In the genomic region with DNA sequence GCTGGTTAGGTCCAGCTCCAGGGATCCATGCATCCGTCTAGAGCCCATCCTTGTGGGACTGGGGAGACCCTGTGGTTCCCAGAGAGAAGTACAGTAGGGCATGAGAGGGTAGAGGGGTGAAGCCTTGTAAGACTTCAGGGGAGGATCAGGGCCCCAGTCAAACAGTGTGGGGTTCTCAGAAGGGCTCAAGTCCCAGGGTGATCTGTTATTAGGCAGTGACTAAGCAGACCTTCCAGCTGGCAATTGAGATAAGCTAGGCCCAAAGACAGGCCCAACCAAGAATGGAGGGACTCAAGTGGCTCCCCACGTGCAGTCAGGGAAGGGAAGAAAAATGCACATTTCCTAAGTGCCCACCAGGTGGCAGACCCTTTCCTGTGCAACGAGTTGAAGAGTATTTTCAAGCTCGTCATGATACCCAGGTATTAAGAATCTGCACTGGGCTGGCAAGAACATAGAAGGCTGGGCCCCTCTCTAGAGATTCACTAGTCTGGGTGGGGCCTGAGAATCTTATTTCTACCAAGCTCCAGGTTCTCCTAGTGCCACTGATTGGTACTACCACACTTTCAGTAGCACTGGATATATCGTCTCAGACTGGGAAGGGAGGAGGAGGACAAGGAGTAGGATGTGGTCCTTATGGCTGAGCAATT, we compare ENCODE assay signal across 1 cellular context.
TF ChIP-seq lines count a peak whose summit lies in the region.

No MANE protein-coding gene starts in this region.

TF ChIP-seq in K562, 482 proteins besides CTCF, POLR2A, EP300 and RAD21 (continued from another document and continues in another):
- TF ChIP-seq, protein P1, sequence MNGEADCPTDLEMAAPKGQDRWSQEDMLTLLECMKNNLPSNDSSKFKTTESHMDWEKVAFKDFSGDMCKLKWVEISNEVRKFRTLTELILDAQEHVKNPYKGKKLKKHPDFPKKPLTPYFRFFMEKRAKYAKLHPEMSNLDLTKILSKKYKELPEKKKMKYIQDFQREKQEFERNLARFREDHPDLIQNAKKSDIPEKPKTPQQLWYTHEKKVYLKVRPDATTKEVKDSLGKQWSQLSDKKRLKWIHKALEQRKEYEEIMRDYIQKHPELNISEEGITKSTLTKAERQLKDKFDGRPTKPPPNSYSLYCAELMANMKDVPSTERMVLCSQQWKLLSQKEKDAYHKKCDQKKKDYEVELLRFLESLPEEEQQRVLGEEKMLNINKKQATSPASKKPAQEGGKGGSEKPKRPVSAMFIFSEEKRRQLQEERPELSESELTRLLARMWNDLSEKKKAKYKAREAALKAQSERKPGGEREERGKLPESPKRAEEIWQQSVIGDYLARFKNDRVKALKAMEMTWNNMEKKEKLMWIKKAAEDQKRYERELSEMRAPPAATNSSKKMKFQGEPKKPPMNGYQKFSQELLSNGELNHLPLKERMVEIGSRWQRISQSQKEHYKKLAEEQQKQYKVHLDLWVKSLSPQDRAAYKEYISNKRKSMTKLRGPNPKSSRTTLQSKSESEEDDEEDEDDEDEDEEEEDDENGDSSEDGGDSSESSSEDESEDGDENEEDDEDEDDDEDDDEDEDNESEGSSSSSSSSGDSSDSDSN (IDR thresholded peaks at IDR 0.05; ENCODE audit: borderline replicate concordance in 1 of 2, low read depth in 2 of 2, low read length in 2 of 2): no peak
- TF ChIP-seq SNIP1 (IDR thresholded peaks at IDR 0.05; ENCODE audit: low read depth) (no peak), STAT5A (IDR thresholded peaks at IDR 0.05; ENCODE audit: borderline replicate concordance, low read length) (peak; percentile 69; the same call in 1 of the 2 replicates), SAFB (IDR thresholded peaks at IDR 0.05; ENCODE audit: borderline replicate concordance, low read depth, low read length) (no peak), COPS2 (conservative IDR thresholded peaks at IDR 0.05) (no peak), ZNF778 (CRISPR knock-in tag; IDR thresholded peaks at IDR 0.05) (no peak), PHF21A (IDR thresholded peaks at IDR 0.05; ENCODE audit: borderline replicate concordance, low read depth) (no peak), ELF4 (CRISPR knock-in tag; IDR thresholded peaks at IDR 0.05) (0 out of 2 replicates have a peak, but pooled peaks have one; percentile 62), BRD9 (IDR thresholded peaks at IDR 0.05; ENCODE audit: low read depth, partially characterized antibody) (no peak), CREM (IDR thresholded peaks at IDR 0.05; ENCODE audit: low read depth) (peak; percentile 15; the same call in 1 of the 2 replicates), NRF1 (conservative IDR thresholded peaks at IDR 0.05 in 1 of 2, IDR thresholded peaks at IDR 0.05 in 1 of 2) (0 out of 4 replicates have a peak, but pooled peaks of 1 of the 2 experiments have one; percentile 28), OTX1 (CRISPR knock-in tag; IDR thresholded peaks at IDR 0.05) (no peak), ZNF408 (CRISPR knock-in tag; IDR thresholded peaks at IDR 0.05; ENCODE audit: low read depth) (no peak), TCFL5 (CRISPR knock-in tag; conservative IDR thresholded peaks at IDR 0.05) (no peak), POLR2AphosphoS2 (IDR thresholded peaks at IDR 0.05; ENCODE audit: low read length) (no peak), ZNF212 (CRISPR knock-in tag; IDR thresholded peaks at IDR 0.05) (no peak), TFAM (CRISPR knock-in tag; conservative IDR thresholded peaks at IDR 0.05) (no peak), BDP1 (IDR thresholded peaks at IDR 0.05; ENCODE audit: insufficient read depth, insufficient read length) (no peak), STAT5B (CRISPR knock-in tag; IDR thresholded peaks at IDR 0.05) (no peak), LARP7 (IDR thresholded peaks at IDR 0.05) (no peak), CHD2 (IDR thresholded peaks at IDR 0.05; ENCODE audit: low read depth, low read length) (no peak), SAP30 (IDR thresholded peaks at IDR 0.05; ENCODE audit: borderline replicate concordance, insufficient read depth, low read depth, low read length, poor library complexity, severe bottlenecking) (no peak), DPF2 (IDR thresholded peaks at IDR 0.05) (peak; percentile 97), SAFB2 (IDR thresholded peaks at IDR 0.05; ENCODE audit: borderline replicate concordance, low read depth, low read length, severe bottlenecking) (no peak), TBP (optimal IDR thresholded peaks at IDR 0.05; ENCODE audit: low read depth, low read length) (no peak), ZNF445 (CRISPR knock-in tag; IDR thresholded peaks at IDR 0.05; ENCODE audit: low read depth) (peak; percentile 32; the same call in 1 of the 2 replicates), XRCC5 (IDR thresholded peaks at IDR 0.05; ENCODE audit: low read depth, low read length) (peak; percentile 57; the same call in 1 of the 2 replicates), ARHGAP35 (IDR thresholded peaks at IDR 0.05; ENCODE audit: partially characterized antibody) (no peak), ZBTB1 (CRISPR knock-in tag; IDR thresholded peaks at IDR 0.05; ENCODE audit: borderline replicate concordance, low read depth) (no peak), ZC3H11A (IDR thresholded peaks at IDR 0.05; ENCODE audit: low read depth, low read length) (no peak), CSDE1 (IDR thresholded peaks at IDR 0.05) (no peak), ARID1B (IDR thresholded peaks at IDR 0.05) (peak; percentile 96), ZNF589 (CRISPR knock-in tag; IDR thresholded peaks at IDR 0.05; ENCODE audit: low read depth) (0 out of 2 replicates have a peak, but pooled peaks have one; percentile 46), SP2 (IDR thresholded peaks at IDR 0.05; ENCODE audit: extremely low read depth, low read depth, low read length, poor library complexity, severe bottlenecking) (no peak), TOE1 (IDR thresholded peaks at IDR 0.05; ENCODE audit: borderline replicate concordance) (no peak), TOE1 (CRISPR knock-in tag; IDR thresholded peaks at IDR 0.05; ENCODE audit: borderline replicate concordance, low read depth) (no peak), U2AF2 (optimal IDR thresholded peaks at IDR 0.05; ENCODE audit: low read depth, low read length) (no peak), KHSRP (IDR thresholded peaks at IDR 0.05) (no peak), ZC3H8 (IDR thresholded peaks at IDR 0.05) (no peak), ZNF263 (CRISPR knock-in tag; IDR thresholded peaks at IDR 0.05; ENCODE audit: borderline replicate concordance) (peak; percentile 47; the same call in 1 of the 2 replicates), C11orf30 (IDR thresholded peaks at IDR 0.05; ENCODE audit: low read depth) (peak; percentile 89), ZNF121 (CRISPR knock-in tag; conservative IDR thresholded peaks at IDR 0.05) (no peak), NR2C2 (CRISPR knock-in tag; IDR thresholded peaks at IDR 0.05) (peak; percentile 45; the same call in 1 of the 2 replicates), NR2C2 (tag; IDR thresholded peaks at IDR 0.05) (no peak), ESRRA (IDR thresholded peaks at IDR 0.05; ENCODE audit: borderline replicate concordance, low read depth) (0 out of 2 replicates have a peak, but pooled peaks have one; percentile 38)
- TF ChIP-seq, protein P2, sequence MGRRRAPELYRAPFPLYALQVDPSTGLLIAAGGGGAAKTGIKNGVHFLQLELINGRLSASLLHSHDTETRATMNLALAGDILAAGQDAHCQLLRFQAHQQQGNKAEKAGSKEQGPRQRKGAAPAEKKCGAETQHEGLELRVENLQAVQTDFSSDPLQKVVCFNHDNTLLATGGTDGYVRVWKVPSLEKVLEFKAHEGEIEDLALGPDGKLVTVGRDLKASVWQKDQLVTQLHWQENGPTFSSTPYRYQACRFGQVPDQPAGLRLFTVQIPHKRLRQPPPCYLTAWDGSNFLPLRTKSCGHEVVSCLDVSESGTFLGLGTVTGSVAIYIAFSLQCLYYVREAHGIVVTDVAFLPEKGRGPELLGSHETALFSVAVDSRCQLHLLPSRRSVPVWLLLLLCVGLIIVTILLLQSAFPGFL (CRISPR knock-in tag; IDR thresholded peaks at IDR 0.05): no peak
- TF ChIP-seq, protein P3, sequence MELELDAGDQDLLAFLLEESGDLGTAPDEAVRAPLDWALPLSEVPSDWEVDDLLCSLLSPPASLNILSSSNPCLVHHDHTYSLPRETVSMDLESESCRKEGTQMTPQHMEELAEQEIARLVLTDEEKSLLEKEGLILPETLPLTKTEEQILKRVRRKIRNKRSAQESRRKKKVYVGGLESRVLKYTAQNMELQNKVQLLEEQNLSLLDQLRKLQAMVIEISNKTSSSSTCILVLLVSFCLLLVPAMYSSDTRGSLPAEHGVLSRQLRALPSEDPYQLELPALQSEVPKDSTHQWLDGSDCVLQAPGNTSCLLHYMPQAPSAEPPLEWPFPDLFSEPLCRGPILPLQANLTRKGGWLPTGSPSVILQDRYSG (tag; conservative IDR thresholded peaks at IDR 0.05; ENCODE audit: low read depth): no peak
- TF ChIP-seq, protein P4, sequence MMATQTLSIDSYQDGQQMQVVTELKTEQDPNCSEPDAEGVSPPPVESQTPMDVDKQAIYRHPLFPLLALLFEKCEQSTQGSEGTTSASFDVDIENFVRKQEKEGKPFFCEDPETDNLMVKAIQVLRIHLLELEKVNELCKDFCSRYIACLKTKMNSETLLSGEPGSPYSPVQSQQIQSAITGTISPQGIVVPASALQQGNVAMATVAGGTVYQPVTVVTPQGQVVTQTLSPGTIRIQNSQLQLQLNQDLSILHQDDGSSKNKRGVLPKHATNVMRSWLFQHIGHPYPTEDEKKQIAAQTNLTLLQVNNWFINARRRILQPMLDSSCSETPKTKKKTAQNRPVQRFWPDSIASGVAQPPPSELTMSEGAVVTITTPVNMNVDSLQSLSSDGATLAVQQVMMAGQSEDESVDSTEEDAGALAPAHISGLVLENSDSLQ (IDR thresholded peaks at IDR 0.05): peak; percentile 34; the same call in 1 of the 2 replicates
- TF ChIP-seq, protein P5, sequence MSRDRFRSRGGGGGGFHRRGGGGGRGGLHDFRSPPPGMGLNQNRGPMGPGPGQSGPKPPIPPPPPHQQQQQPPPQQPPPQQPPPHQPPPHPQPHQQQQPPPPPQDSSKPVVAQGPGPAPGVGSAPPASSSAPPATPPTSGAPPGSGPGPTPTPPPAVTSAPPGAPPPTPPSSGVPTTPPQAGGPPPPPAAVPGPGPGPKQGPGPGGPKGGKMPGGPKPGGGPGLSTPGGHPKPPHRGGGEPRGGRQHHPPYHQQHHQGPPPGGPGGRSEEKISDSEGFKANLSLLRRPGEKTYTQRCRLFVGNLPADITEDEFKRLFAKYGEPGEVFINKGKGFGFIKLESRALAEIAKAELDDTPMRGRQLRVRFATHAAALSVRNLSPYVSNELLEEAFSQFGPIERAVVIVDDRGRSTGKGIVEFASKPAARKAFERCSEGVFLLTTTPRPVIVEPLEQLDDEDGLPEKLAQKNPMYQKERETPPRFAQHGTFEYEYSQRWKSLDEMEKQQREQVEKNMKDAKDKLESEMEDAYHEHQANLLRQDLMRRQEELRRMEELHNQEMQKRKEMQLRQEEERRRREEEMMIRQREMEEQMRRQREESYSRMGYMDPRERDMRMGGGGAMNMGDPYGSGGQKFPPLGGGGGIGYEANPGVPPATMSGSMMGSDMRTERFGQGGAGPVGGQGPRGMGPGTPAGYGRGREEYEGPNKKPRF (IDR thresholded peaks at IDR 0.05; ENCODE audit: low read depth, low read length): no peak
- TF ChIP-seq, protein P6, sequence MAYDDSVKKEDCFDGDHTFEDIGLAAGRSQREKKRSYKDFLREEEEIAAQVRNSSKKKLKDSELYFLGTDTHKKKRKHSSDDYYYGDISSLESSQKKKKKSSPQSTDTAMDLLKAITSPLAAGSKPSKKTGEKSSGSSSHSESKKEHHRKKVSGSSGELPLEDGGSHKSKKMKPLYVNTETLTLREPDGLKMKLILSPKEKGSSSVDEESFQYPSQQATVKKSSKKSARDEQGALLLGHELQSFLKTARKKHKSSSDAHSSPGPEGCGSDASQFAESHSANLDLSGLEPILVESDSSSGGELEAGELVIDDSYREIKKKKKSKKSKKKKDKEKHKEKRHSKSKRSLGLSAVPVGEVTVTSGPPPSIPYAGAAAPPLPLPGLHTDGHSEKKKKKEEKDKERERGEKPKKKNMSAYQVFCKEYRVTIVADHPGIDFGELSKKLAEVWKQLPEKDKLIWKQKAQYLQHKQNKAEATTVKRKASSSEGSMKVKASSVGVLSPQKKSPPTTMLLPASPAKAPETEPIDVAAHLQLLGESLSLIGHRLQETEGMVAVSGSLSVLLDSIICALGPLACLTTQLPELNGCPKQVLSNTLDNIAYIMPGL (CRISPR knock-in tag; IDR thresholded peaks at IDR 0.05): no peak
- TF ChIP-seq, protein P7, sequence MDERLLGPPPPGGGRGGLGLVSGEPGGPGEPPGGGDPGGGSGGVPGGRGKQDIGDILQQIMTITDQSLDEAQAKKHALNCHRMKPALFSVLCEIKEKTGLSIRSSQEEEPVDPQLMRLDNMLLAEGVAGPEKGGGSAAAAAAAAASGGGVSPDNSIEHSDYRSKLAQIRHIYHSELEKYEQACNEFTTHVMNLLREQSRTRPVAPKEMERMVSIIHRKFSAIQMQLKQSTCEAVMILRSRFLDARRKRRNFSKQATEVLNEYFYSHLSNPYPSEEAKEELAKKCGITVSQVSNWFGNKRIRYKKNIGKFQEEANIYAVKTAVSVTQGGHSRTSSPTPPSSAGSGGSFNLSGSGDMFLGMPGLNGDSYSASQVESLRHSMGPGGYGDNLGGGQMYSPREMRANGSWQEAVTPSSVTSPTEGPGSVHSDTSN (CRISPR knock-in tag; IDR thresholded peaks at IDR 0.05; ENCODE audit: low read depth): no peak
- TF ChIP-seq, protein P7 (tag; conservative IDR thresholded peaks at IDR 0.05; ENCODE audit: low read depth): 0 out of 2 replicates have a peak, but pooled peaks have one; percentile 5
- TF ChIP-seq, protein P8, sequence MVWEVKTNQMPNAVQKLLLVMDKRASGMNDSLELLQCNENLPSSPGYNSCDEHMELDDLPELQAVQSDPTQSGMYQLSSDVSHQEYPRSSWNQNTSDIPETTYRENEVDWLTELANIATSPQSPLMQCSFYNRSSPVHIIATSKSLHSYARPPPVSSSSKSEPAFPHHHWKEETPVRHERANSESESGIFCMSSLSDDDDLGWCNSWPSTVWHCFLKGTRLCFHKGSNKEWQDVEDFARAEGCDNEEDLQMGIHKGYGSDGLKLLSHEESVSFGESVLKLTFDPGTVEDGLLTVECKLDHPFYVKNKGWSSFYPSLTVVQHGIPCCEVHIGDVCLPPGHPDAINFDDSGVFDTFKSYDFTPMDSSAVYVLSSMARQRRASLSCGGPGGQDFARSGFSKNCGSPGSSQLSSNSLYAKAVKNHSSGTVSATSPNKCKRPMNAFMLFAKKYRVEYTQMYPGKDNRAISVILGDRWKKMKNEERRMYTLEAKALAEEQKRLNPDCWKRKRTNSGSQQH (CRISPR knock-in tag; IDR thresholded peaks at IDR 0.05): no peak
- TF ChIP-seq, protein P9, sequence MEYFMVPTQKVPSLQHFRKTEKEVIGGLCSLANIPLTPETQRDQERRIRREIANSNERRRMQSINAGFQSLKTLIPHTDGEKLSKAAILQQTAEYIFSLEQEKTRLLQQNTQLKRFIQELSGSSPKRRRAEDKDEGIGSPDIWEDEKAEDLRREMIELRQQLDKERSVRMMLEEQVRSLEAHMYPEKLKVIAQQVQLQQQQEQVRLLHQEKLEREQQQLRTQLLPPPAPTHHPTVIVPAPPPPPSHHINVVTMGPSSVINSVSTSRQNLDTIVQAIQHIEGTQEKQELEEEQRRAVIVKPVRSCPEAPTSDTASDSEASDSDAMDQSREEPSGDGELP (CRISPR knock-in tag; IDR thresholded peaks at IDR 0.05; ENCODE audit: borderline replicate concordance): peak; percentile 99
